In genomic region chr13:20953245-20953931, GRCh38 we compare ENCODE assay signal across 1 cellular context.
TF ChIP-seq lines count a peak whose summit lies in the region.

No MANE protein-coding gene starts in this region.

TF ChIP-seq in HepG2, 621 proteins besides CTCF, POLR2A, EP300 and RAD21 (continued from another document and continues in another):
- TF ChIP-seq MAFK (conservative IDR thresholded peaks at IDR 0.05 in 1 of 2, IDR thresholded peaks at IDR 0.05 in 1 of 2; ENCODE audit: low read length in 2 of 2) (no peak), ZNF878 (CRISPR knock-in tag; IDR thresholded peaks at IDR 0.05) (peak; percentile 86; the same call in 1 of the 2 replicates), ZNF761 (CRISPR knock-in tag; conservative IDR thresholded peaks at IDR 0.05) (0 out of 2 replicates have a peak, but pooled peaks have one; percentile 46), ZNF589 (CRISPR knock-in tag; conservative IDR thresholded peaks at IDR 0.05) (0 out of 2 replicates have a peak, but pooled peaks have one; percentile 23), TEAD3 (CRISPR knock-in tag; optimal IDR thresholded peaks at IDR 0.05; ENCODE audit: borderline replicate concordance) (peak; percentile 56), ZSCAN31 (CRISPR knock-in tag; IDR thresholded peaks at IDR 0.05; ENCODE audit: low read depth) (no peak), ZNF160 (CRISPR knock-in tag; IDR thresholded peaks at IDR 0.05) (no peak), GATAD1 (CRISPR knock-in tag; IDR thresholded peaks at IDR 0.05) (0 out of 2 replicates have a peak, but pooled peaks have one; percentile 5), MLX (CRISPR knock-in tag; IDR thresholded peaks at IDR 0.05) (peak; percentile 71; the same call in 1 of the 2 replicates), TAF1 (CRISPR knock-in tag; IDR thresholded peaks at IDR 0.05) (peak; percentile 11; the same call in 1 of the 2 replicates), ZNF557 (CRISPR knock-in tag; IDR thresholded peaks at IDR 0.05) (0 out of 2 replicates have a peak, but pooled peaks have one; percentile 81), ZNF639 (CRISPR knock-in tag; conservative IDR thresholded peaks at IDR 0.05) (peak; percentile 53; the same call in 1 of the 2 replicates), SMAD3 (CRISPR knock-in tag; IDR thresholded peaks at IDR 0.05) (peak; percentile 79), TCF7L2 (IDR thresholded peaks at IDR 0.05; ENCODE audit: low read depth, low read length) (peak; percentile 84), PAX8 (CRISPR knock-in tag; IDR thresholded peaks at IDR 0.05; ENCODE audit: borderline replicate concordance) (no peak), ZNF264 (CRISPR knock-in tag; IDR thresholded peaks at IDR 0.05) (0 out of 2 replicates have a peak, but pooled peaks have one; percentile 59), ZNF136 (CRISPR knock-in tag; IDR thresholded peaks at IDR 0.05; ENCODE audit: low read depth) (peak; percentile 46; the same call in 1 of the 2 replicates), SNAI1 (CRISPR knock-in tag; IDR thresholded peaks at IDR 0.05; ENCODE audit: borderline replicate concordance) (no peak), PPARG (CRISPR knock-in tag; conservative IDR thresholded peaks at IDR 0.05) (peak; percentile 51; the same call in 1 of the 2 replicates), PITX1 (CRISPR knock-in tag; IDR thresholded peaks at IDR 0.05) (no peak; the same call in none of the 2 replicates)
- TF ChIP-seq, protein P1, sequence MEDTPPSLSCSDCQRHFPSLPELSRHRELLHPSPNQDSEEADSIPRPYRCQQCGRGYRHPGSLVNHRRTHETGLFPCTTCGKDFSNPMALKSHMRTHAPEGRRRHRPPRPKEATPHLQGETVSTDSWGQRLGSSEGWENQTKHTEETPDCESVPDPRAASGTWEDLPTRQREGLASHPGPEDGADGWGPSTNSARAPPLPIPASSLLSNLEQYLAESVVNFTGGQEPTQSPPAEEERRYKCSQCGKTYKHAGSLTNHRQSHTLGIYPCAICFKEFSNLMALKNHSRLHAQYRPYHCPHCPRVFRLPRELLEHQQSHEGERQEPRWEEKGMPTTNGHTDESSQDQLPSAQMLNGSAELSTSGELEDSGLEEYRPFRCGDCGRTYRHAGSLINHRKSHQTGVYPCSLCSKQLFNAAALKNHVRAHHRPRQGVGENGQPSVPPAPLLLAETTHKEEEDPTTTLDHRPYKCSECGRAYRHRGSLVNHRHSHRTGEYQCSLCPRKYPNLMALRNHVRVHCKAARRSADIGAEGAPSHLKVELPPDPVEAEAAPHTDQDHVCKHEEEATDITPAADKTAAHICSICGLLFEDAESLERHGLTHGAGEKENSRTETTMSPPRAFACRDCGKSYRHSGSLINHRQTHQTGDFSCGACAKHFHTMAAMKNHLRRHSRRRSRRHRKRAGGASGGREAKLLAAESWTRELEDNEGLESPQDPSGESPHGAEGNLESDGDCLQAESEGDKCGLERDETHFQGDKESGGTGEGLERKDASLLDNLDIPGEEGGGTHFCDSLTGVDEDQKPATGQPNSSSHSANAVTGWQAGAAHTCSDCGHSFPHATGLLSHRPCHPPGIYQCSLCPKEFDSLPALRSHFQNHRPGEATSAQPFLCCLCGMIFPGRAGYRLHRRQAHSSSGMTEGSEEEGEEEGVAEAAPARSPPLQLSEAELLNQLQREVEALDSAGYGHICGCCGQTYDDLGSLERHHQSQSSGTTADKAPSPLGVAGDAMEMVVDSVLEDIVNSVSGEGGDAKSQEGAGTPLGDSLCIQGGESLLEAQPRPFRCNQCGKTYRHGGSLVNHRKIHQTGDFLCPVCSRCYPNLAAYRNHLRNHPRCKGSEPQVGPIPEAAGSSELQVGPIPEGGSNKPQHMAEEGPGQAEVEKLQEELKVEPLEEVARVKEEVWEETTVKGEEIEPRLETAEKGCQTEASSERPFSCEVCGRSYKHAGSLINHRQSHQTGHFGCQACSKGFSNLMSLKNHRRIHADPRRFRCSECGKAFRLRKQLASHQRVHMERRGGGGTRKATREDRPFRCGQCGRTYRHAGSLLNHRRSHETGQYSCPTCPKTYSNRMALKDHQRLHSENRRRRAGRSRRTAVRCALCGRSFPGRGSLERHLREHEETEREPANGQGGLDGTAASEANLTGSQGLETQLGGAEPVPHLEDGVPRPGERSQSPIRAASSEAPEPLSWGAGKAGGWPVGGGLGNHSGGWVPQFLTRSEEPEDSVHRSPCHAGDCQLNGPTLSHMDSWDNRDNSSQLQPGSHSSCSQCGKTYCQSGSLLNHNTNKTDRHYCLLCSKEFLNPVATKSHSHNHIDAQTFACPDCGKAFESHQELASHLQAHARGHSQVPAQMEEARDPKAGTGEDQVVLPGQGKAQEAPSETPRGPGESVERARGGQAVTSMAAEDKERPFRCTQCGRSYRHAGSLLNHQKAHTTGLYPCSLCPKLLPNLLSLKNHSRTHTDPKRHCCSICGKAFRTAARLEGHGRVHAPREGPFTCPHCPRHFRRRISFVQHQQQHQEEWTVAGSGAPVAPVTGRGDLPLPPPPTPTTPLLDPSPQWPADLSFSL (CRISPR knock-in tag; IDR thresholded peaks at IDR 0.05) = peak; percentile 88
- TF ChIP-seq, protein P2, sequence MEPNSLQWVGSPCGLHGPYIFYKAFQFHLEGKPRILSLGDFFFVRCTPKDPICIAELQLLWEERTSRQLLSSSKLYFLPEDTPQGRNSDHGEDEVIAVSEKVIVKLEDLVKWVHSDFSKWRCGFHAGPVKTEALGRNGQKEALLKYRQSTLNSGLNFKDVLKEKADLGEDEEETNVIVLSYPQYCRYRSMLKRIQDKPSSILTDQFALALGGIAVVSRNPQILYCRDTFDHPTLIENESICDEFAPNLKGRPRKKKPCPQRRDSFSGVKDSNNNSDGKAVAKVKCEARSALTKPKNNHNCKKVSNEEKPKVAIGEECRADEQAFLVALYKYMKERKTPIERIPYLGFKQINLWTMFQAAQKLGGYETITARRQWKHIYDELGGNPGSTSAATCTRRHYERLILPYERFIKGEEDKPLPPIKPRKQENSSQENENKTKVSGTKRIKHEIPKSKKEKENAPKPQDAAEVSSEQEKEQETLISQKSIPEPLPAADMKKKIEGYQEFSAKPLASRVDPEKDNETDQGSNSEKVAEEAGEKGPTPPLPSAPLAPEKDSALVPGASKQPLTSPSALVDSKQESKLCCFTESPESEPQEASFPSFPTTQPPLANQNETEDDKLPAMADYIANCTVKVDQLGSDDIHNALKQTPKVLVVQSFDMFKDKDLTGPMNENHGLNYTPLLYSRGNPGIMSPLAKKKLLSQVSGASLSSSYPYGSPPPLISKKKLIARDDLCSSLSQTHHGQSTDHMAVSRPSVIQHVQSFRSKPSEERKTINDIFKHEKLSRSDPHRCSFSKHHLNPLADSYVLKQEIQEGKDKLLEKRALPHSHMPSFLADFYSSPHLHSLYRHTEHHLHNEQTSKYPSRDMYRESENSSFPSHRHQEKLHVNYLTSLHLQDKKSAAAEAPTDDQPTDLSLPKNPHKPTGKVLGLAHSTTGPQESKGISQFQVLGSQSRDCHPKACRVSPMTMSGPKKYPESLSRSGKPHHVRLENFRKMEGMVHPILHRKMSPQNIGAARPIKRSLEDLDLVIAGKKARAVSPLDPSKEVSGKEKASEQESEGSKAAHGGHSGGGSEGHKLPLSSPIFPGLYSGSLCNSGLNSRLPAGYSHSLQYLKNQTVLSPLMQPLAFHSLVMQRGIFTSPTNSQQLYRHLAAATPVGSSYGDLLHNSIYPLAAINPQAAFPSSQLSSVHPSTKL (CRISPR knock-in tag; IDR thresholded peaks at IDR 0.05) = peak; percentile 96
- TF ChIP-seq, protein P3, sequence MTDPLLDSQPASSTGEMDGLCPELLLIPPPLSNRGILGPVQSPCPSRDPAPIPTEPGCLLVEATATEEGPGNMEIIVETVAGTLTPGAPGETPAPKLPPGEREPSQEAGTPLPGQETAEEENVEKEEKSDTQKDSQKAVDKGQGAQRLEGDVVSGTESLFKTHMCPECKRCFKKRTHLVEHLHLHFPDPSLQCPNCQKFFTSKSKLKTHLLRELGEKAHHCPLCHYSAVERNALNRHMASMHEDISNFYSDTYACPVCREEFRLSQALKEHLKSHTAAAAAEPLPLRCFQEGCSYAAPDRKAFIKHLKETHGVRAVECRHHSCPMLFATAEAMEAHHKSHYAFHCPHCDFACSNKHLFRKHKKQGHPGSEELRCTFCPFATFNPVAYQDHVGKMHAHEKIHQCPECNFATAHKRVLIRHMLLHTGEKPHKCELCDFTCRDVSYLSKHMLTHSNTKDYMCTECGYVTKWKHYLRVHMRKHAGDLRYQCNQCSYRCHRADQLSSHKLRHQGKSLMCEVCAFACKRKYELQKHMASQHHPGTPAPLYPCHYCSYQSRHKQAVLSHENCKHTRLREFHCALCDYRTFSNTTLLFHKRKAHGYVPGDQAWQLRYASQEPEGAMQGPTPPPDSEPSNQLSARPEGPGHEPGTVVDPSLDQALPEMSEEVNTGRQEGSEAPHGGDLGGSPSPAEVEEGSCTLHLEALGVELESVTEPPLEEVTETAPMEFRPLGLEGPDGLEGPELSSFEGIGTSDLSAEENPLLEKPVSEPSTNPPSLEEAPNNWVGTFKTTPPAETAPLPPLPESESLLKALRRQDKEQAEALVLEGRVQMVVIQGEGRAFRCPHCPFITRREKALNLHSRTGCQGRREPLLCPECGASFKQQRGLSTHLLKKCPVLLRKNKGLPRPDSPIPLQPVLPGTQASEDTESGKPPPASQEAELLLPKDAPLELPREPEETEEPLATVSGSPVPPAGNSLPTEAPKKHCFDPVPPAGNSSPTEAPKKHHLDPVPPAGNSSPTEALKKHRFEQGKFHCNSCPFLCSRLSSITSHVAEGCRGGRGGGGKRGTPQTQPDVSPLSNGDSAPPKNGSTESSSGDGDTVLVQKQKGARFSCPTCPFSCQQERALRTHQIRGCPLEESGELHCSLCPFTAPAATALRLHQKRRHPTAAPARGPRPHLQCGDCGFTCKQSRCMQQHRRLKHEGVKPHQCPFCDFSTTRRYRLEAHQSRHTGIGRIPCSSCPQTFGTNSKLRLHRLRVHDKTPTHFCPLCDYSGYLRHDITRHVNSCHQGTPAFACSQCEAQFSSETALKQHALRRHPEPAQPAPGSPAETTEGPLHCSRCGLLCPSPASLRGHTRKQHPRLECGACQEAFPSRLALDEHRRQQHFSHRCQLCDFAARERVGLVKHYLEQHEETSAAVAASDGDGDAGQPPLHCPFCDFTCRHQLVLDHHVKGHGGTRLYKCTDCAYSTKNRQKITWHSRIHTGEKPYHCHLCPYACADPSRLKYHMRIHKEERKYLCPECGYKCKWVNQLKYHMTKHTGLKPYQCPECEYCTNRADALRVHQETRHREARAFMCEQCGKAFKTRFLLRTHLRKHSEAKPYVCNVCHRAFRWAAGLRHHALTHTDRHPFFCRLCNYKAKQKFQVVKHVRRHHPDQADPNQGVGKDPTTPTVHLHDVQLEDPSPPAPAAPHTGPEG (CRISPR knock-in tag; IDR thresholded peaks at IDR 0.05) = no peak
- TF ChIP-seq, protein P4, sequence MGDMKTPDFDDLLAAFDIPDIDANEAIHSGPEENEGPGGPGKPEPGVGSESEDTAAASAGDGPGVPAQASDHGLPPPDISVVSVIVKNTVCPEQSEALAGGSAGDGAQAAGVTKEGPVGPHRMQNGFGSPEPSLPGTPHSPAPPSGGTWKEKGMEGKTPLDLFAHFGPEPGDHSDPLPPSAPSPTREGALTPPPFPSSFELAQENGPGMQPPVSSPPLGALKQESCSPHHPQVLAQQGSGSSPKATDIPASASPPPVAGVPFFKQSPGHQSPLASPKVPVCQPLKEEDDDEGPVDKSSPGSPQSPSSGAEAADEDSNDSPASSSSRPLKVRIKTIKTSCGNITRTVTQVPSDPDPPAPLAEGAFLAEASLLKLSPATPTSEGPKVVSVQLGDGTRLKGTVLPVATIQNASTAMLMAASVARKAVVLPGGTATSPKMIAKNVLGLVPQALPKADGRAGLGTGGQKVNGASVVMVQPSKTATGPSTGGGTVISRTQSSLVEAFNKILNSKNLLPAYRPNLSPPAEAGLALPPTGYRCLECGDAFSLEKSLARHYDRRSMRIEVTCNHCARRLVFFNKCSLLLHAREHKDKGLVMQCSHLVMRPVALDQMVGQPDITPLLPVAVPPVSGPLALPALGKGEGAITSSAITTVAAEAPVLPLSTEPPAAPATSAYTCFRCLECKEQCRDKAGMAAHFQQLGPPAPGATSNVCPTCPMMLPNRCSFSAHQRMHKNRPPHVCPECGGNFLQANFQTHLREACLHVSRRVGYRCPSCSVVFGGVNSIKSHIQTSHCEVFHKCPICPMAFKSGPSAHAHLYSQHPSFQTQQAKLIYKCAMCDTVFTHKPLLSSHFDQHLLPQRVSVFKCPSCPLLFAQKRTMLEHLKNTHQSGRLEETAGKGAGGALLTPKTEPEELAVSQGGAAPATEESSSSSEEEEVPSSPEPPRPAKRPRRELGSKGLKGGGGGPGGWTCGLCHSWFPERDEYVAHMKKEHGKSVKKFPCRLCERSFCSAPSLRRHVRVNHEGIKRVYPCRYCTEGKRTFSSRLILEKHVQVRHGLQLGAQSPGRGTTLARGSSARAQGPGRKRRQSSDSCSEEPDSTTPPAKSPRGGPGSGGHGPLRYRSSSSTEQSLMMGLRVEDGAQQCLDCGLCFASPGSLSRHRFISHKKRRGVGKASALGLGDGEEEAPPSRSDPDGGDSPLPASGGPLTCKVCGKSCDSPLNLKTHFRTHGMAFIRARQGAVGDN (CRISPR knock-in tag; IDR thresholded peaks at IDR 0.05) = peak; percentile 81
- TF ChIP-seq, protein P5, sequence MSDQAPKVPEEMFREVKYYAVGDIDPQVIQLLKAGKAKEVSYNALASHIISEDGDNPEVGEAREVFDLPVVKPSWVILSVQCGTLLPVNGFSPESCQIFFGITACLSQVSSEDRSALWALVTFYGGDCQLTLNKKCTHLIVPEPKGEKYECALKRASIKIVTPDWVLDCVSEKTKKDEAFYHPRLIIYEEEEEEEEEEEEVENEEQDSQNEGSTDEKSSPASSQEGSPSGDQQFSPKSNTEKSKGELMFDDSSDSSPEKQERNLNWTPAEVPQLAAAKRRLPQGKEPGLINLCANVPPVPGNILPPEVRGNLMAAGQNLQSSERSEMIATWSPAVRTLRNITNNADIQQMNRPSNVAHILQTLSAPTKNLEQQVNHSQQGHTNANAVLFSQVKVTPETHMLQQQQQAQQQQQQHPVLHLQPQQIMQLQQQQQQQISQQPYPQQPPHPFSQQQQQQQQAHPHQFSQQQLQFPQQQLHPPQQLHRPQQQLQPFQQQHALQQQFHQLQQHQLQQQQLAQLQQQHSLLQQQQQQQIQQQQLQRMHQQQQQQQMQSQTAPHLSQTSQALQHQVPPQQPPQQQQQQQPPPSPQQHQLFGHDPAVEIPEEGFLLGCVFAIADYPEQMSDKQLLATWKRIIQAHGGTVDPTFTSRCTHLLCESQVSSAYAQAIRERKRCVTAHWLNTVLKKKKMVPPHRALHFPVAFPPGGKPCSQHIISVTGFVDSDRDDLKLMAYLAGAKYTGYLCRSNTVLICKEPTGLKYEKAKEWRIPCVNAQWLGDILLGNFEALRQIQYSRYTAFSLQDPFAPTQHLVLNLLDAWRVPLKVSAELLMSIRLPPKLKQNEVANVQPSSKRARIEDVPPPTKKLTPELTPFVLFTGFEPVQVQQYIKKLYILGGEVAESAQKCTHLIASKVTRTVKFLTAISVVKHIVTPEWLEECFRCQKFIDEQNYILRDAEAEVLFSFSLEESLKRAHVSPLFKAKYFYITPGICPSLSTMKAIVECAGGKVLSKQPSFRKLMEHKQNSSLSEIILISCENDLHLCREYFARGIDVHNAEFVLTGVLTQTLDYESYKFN (CRISPR knock-in tag; conservative IDR thresholded peaks at IDR 0.05) = peak; percentile 94
